ENCODE assay signal across 1 cellular context in genomic region chr10:15333181-15333580, GRCh38. TPM values are rescaled to one million over a fixed set of nuclear protein-coding genes. Genes with fewer than 3 reads are reported as not detected.
"Had no signal": no experiment of that assay in that cellular context is flagged by ENCODE, and none has a peak within 500 bp of the region (broad histone marks: within the 10 kb centered on the region; RNA-seq: fewer than 3 reads in every experiment).

No MANE protein-coding gene starts in this region.

RNA-seq across cellular contexts. Expression of gene FAM171A1, which starts 37.9 kb away (rescaled TPM):
- total RNA-seq: activated B cell treated with CpG ODN at 0.5 μM for 24 hours had no signal
